2 cellular contexts compared by ENCODE assay signal in the genomic region with DNA sequence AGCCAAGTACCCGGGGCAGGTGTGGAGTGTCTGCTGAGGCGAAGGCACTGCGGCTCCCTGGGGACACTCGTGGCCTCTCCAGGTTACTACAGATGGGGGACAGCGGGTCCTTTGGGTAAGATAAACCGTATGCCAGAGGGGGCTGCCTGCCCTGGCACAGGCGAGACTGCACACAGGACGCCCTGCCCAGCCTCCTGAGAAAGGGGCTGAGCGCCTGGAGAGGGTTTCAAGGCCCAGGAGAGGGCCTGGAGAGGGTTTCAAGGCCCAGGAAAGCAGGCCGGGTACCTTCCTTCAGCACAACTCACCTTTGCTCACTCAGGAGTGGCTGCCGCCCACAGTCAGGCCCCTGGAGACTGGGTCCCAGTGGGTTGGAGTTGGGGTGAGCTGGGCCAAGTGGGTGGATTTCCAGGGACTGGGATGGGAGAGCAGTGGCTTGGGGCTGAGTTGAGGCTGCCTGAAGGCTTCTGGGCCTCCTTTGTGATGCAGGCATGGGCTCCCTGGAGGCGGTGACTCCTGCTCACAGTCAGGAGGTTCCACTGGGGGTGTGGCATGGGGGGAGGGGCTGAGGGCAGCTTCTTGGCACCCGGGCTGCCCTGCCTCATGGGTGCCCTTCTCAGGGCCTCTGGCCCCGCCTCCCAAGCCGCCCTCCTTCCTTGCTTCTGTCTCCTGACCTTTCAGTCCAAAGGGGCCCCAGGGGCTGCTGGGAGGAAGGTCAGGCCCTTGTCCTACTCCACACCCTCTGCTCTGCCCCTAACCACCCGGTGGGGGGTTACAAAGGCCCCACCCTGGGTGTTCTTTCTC.
TF ChIP-seq lines count a peak whose summit lies in the region.

A gene with protein sequence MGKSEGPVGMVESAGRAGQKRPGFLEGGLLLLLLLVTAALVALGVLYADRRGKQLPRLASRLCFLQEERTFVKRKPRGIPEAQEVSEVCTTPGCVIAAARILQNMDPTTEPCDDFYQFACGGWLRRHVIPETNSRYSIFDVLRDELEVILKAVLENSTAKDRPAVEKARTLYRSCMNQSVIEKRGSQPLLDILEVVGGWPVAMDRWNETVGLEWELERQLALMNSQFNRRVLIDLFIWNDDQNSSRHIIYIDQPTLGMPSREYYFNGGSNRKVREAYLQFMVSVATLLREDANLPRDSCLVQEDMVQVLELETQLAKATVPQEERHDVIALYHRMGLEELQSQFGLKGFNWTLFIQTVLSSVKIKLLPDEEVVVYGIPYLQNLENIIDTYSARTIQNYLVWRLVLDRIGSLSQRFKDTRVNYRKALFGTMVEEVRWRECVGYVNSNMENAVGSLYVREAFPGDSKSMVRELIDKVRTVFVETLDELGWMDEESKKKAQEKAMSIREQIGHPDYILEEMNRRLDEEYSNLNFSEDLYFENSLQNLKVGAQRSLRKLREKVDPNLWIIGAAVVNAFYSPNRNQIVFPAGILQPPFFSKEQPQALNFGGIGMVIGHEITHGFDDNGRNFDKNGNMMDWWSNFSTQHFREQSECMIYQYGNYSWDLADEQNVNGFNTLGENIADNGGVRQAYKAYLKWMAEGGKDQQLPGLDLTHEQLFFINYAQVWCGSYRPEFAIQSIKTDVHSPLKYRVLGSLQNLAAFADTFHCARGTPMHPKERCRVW (minus strand): TSS at position 456 of the 801 bp plus-strand sequence. CDS start 3,532 bp downstream, outside the sequence.

TF ChIP-seq in HEK293, 187 proteins besides CTCF, POLR2A, EP300 and RAD21 (continues in another document):
- TF ChIP-seq ZNF174 (tag by site-specific recombination; IDR thresholded peaks at IDR 0.05): no peak
- TF ChIP-seq ZNF354C (tag by site-specific recombination; IDR thresholded peaks at IDR 0.05; ENCODE audit: borderline replicate concordance, low read depth): no peak
- TF ChIP-seq ZNF132 (tag by site-specific recombination; IDR thresholded peaks at IDR 0.05; ENCODE audit: borderline replicate concordance): no peak
- no peak for TF ChIP-seq ZNF24 (tag by site-specific recombination; IDR thresholded peaks at IDR 0.05)
- TF ChIP-seq ZFP3 (tag by site-specific recombination; IDR thresholded peaks at IDR 0.05; ENCODE audit: low read depth): no peak
- TF ChIP-seq, protein P1, sequence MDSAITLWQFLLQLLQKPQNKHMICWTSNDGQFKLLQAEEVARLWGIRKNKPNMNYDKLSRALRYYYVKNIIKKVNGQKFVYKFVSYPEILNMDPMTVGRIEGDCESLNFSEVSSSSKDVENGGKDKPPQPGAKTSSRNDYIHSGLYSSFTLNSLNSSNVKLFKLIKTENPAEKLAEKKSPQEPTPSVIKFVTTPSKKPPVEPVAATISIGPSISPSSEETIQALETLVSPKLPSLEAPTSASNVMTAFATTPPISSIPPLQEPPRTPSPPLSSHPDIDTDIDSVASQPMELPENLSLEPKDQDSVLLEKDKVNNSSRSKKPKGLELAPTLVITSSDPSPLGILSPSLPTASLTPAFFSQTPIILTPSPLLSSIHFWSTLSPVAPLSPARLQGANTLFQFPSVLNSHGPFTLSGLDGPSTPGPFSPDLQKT (IDR thresholded peaks at IDR 0.05; ENCODE audit: borderline replicate concordance, low read depth, low read length): no peak
- no peak for TF ChIP-seq ZNF776 (tag by site-specific recombination; IDR thresholded peaks at IDR 0.05; ENCODE audit: borderline replicate concordance)
- no peak for TF ChIP-seq ZNF677 (tag by site-specific recombination; IDR thresholded peaks at IDR 0.05)
- TF ChIP-seq ZNF184 (tag by site-specific recombination; IDR thresholded peaks at IDR 0.05): no peak
- no peak for TF ChIP-seq ZNF324 (tag by site-specific recombination; IDR thresholded peaks at IDR 0.05)
- TF ChIP-seq ZNF138 (tag by site-specific recombination; IDR thresholded peaks at IDR 0.05; ENCODE audit: borderline replicate concordance): no peak
- TF ChIP-seq ZXDB (tag by site-specific recombination; IDR thresholded peaks at IDR 0.05): no peak
- TF ChIP-seq HOXC10 (CRISPR knock-in tag; IDR thresholded peaks at IDR 0.05): no peak
- TF ChIP-seq ZNF146 (tag by site-specific recombination; IDR thresholded peaks at IDR 0.05): no peak
- TF ChIP-seq ZNF777 (tag by site-specific recombination; IDR thresholded peaks at IDR 0.05; ENCODE audit: borderline replicate concordance): no peak
- no peak for TF ChIP-seq RBAK (tag by site-specific recombination; IDR thresholded peaks at IDR 0.05)
- no peak for TF ChIP-seq ZNF155 (tag by site-specific recombination; IDR thresholded peaks at IDR 0.05)
- TF ChIP-seq ZNF266 (tag by site-specific recombination; IDR thresholded peaks at IDR 0.05; ENCODE audit: low read depth): no peak
- TF ChIP-seq, protein P2, sequence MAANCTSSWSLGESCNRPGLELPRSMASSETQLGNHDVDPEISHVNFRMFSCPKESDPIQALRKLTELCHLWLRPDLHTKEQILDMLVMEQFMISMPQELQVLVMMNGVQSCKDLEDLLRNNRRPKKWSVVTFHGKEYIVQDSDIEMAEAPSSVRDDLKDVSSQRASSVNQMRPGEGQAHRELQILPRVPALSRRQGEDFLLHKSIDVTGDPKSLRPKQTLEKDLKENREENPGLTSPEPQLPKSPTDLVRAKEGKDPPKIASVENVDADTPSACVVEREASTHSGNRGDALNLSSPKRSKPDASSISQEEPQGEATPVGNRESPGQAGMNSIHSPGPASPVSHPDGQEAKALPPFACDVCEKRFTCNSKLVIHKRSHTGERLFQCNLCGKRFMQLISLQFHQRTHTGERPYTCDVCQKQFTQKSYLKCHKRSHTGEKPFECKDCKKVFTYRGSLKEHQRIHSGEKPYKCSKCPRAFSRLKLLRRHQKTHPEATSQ (tag by site-specific recombination; IDR thresholded peaks at IDR 0.05): no peak
- TF ChIP-seq ZNF37A (tag by site-specific recombination; IDR thresholded peaks at IDR 0.05): no peak
- TF ChIP-seq KLF1 (tag by site-specific recombination; IDR thresholded peaks at IDR 0.05): peak; percentile 65
- TF ChIP-seq, protein P3, sequence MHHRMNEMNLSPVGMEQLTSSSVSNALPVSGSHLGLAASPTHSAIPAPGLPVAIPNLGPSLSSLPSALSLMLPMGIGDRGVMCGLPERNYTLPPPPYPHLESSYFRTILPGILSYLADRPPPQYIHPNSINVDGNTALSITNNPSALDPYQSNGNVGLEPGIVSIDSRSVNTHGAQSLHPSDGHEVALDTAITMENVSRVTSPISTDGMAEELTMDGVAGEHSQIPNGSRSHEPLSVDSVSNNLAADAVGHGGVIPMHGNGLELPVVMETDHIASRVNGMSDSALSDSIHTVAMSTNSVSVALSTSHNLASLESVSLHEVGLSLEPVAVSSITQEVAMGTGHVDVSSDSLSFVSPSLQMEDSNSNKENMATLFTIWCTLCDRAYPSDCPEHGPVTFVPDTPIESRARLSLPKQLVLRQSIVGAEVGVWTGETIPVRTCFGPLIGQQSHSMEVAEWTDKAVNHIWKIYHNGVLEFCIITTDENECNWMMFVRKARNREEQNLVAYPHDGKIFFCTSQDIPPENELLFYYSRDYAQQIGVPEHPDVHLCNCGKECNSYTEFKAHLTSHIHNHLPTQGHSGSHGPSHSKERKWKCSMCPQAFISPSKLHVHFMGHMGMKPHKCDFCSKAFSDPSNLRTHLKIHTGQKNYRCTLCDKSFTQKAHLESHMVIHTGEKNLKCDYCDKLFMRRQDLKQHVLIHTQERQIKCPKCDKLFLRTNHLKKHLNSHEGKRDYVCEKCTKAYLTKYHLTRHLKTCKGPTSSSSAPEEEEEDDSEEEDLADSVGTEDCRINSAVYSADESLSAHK (tag by site-specific recombination; IDR thresholded peaks at IDR 0.05): 0 out of 2 replicates have a peak, but pooled peaks have one; percentile 38
- TF ChIP-seq, protein P4, sequence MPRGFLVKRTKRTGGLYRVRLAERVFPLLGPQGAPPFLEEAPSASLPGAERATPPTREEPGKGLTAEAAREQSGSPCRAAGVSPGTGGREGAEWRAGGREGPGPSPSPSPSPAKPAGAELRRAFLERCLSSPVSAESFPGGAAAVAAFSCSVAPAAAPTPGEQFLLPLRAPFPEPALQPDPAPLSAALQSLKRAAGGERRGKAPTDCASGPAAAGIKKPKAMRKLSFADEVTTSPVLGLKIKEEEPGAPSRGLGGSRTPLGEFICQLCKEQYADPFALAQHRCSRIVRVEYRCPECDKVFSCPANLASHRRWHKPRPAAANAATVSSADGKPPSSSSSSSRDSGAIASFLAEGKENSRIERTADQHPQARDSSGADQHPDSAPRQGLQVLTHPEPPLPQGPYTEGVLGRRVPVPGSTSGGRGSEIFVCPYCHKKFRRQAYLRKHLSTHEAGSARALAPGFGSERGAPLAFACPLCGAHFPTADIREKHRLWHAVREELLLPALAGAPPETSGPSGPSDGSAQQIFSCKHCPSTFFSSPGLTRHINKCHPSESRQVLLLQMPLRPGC (tag by site-specific recombination; IDR thresholded peaks at IDR 0.05): no peak
- TF ChIP-seq ZNF530 (tag by site-specific recombination; IDR thresholded peaks at IDR 0.05; ENCODE audit: low read depth): no peak

TF ChIP-seq in H1, 55 proteins besides CTCF, POLR2A, EP300 and RAD21:
- TF ChIP-seq, protein P5, sequence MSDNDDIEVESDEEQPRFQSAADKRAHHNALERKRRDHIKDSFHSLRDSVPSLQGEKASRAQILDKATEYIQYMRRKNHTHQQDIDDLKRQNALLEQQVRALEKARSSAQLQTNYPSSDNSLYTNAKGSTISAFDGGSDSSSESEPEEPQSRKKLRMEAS (IDR thresholded peaks at IDR 0.05): 0 out of 2 replicates have a peak, but pooled peaks have one; percentile 26
- TF ChIP-seq FOSL1 (IDR thresholded peaks at IDR 0.05; ENCODE audit: insufficient read depth, low read depth, low read length): no peak
